8 cellular contexts compared by ENCODE assay signal in the genomic region with DNA sequence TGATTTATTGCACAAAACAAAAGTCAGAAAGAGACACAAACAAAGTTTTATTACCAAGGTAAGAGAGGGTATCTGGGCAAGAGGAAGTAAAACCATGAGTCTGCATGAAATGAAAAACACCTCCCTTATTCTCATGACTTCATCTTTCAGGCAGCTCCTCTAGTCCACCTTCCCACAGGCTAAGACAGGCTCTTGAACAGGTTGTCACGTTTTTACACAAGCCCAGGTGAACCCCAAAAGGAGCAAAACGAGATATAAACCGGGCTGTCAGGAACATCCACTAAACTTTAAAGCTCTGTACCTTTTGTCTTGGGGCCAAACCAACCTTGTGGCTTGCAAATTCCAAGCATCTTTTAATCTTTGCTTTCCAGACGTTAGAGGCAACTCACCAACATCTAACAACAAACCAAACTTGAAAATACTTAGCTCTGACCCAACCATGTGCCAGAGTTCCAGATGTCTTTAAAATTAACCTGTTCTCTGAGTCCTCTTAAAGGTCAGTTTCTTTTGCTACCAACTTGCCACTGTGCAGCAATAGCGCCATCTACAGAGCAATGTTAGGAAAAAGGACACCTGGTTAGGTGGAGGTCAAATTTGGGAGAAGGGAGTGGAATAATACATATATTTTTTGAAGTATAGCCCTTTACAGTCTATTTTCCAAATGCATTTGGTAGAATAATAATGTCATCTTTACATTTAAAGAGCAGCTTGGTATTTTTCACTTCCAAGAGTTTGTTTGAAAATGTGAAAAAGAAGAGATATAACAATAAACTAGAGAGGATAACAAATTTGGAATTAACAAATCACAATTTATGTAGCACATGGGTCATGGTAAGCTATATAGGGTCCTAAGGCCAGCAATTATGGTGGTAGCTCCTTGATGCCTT.
DNase-seq lines count a peak whose midpoint lies in the region; ATAC-seq and TF ChIP-seq lines count a peak whose summit lies in the region.

No MANE protein-coding gene starts in this region.

- 0 out of 2 replicates have a peak overlapping the region, but pooled peaks have one; percentile 53 for H2AFZ ChIP-seq in PC-9

- H3K27ac ChIP-seq in PC-9 (peak overlapping the region; percentile 15; the same call in 1 of the 2 replicates), adrenal gland (no peak overlapping the region), liver (ENCODE audit: low read depth in 1 of 2, low read length in 2 of 2) (no peak overlapping the region)

- peak; percentile 71 to 77 for TF ChIP-seq RAD21 in liver (IDR thresholded peaks at IDR 0.05)

- no peaks in the 10 kb centered on the region for H4K20me1 ChIP-seq in PC-9 (ENCODE audit: insufficient read depth)

- intact Hi-C loops in PC-9 (cut with micrococcal nuclease; ENCODE audit: unreplicated experiment), result loop anchor here (1.0 to 5.0 kb wide), 4 partner anchors 35 to 1150 kb away; no protein-coding TSS in a partner anchor
- intact Hi-C loops in adrenal gland (cut with DNase I), result no loop called here
- intact Hi-C loops in left ventricle myocardium superior (cut with micrococcal nuclease), result no loop called here

- peak overlapping the region; percentile 3; the same call in 1 of the 2 replicates for H3K4me2 ChIP-seq in PC-9

- H3K27me3 ChIP-seq in PC-9 (ENCODE audit: insufficient read depth, low read depth), result no peaks in the 10 kb centered on the region
- no peaks in the 10 kb centered on the region for H3K27me3 ChIP-seq in adrenal gland
- H3K27me3 ChIP-seq in liver (ENCODE audit: control insufficient read depth in 4 of 4, insufficient read depth in 4 of 4, low read length in 3 of 4), result no peaks in the 10 kb centered on the region

- 0 out of 2 replicates have a peak, but pooled peaks cover 1% of the 10 kb centered on the region for H3K9me2 ChIP-seq in PC-9 (ENCODE audit: insufficient read depth)

- H3K4me3 ChIP-seq in PC-9, result no peak overlapping the region
- H3K4me3 ChIP-seq in adrenal gland, result no peak overlapping the region
- no peak overlapping the region for H3K4me3 ChIP-seq in liver (ENCODE audit: low read depth in 1 of 3, low read length in 3 of 3)

- POLR2A ChIA-PET in PC-9 (lab: Charles Lee; ENCODE audit: unreplicated experiment), result interaction anchor here (0.7 kb wide), 1 partner anchor 136 kb away, joined by 4 read pairs; no protein-coding TSS in a partner anchor

- no peaks in the 10 kb centered on the region; the same call in 1 of the 2 replicates for H3F3A ChIP-seq in PC-9 (ENCODE audit: insufficient read depth, low read depth)

- no peak overlapping the region for H3K9ac ChIP-seq in liver (ENCODE audit: low read depth in 1 of 2, low read length in 2 of 2)

- 15 to 28% (median 23%) methylated on average over 5 of the region's 5 CpGs for WGBS in adrenal gland, 4 donors
- WGBS in liver, result 17% methylated on average over 5 of the region's 5 CpGs

- H3K79me2 ChIP-seq in PC-9 (ENCODE audit: low read depth), result no peaks in the 10 kb centered on the region

- peak; percentile 92 for TF ChIP-seq CTCF in PC-9 (conservative IDR thresholded peaks at IDR 0.05)
- TF ChIP-seq CTCF in adrenal gland (IDR thresholded peaks at IDR 0.05), result peak; percentile 26 to 57 (median 44)
- peak; percentile 45 for TF ChIP-seq CTCF in liver (IDR thresholded peaks at IDR 0.05; ENCODE audit: low read depth, low read length, missing input control)

- peak; percentile 94 for ATAC-seq in GM19438 (IDR thresholded peaks at IDR 0.05; ENCODE audit: low read depth, unreplicated experiment)
- peak; percentile 91 for ATAC-seq in HG03354 (IDR thresholded peaks at IDR 0.05; ENCODE audit: poor library complexity, severe bottlenecking, unreplicated experiment)
- ATAC-seq in left ventricle myocardium superior, result no peak

- no TSS peak for BruUV-seq in PC-9 (replicated peaks; lab: Mats Ljungman, UMichigan)

- H3K9me3 ChIP-seq in PC-9 (ENCODE audit: insufficient read depth, low read depth) (no peaks in the 10 kb centered on the region), adrenal gland (replicated peaks in 1 of 3) (no peaks in the 10 kb centered on the region), liver (ENCODE audit: control insufficient read depth in 4 of 4, low read length in 3 of 4) (no peaks in the 10 kb centered on the region)

- CTCF ChIA-PET in PC-9 (lab: Charles Lee), result interaction anchor here (0.5 to 2.1 kb wide), 6 partner anchors 9 to 429 kb away, joined by 3 to 8 read pairs (median 4); a partner anchor contains a TSS

- H3K4me1 ChIP-seq in PC-9 (replicated peaks; ENCODE audit: insufficient read depth), result peaks cover 14% of the 10 kb centered on the region; the same call in 1 of the 2 replicates
- H3K4me1 ChIP-seq in adrenal gland (replicated peaks in 1 of 2), result no peaks in the 10 kb centered on the region
- peaks cover 0 to 3% (median 1%) of the 10 kb centered on the region in 4 donors for H3K4me1 ChIP-seq in liver (ENCODE audit: control insufficient read depth in 4 of 4, insufficient read depth in 4 of 4, low read length in 3 of 4)

- peak; percentile 44 for DNase-seq in EL
- peak in 1 of 2 experiments; percentile 31 for DNase-seq in PC-9
- DNase-seq in adrenal gland, result peak in 4 of 7 donors; percentile 18 to 33 (median 20)
- DNase-seq in C1 segment of cervical spinal cord (lab: John Stamatoyannopoulos, UW), result no peak
- no peak for DNase-seq in left ventricle myocardium superior

- TF ChIP-seq POLR2A in adrenal gland (IDR thresholded peaks at IDR 0.05), result no peak

- no peaks in the 10 kb centered on the region for H3K36me3 ChIP-seq in PC-9 (ENCODE audit: low read depth)
- no peaks in the 10 kb centered on the region for H3K36me3 ChIP-seq in adrenal gland (replicated peaks in 1 of 2)
- no peaks in the 10 kb centered on the region for H3K36me3 ChIP-seq in liver (ENCODE audit: control insufficient read depth in 4 of 4, insufficient read depth in 3 of 4, low read depth in 1 of 4, low read length in 3 of 4)

TF ChIP-seq in liver, 16 proteins besides CTCF, POLR2A, EP300 and RAD21:
- TF ChIP-seq EGR1 (IDR thresholded peaks at IDR 0.05; ENCODE audit: low read depth in 2 of 2), result no peak
- TF ChIP-seq FOXA1 (IDR thresholded peaks at IDR 0.05), result no peak
- TF ChIP-seq, protein P1, sequence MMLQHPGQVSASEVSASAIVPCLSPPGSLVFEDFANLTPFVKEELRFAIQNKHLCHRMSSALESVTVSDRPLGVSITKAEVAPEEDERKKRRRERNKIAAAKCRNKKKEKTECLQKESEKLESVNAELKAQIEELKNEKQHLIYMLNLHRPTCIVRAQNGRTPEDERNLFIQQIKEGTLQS (IDR thresholded peaks at IDR 0.05), result no peak
- TF ChIP-seq FOXA2 (IDR thresholded peaks at IDR 0.05), result no peak
- TF ChIP-seq, protein P2, sequence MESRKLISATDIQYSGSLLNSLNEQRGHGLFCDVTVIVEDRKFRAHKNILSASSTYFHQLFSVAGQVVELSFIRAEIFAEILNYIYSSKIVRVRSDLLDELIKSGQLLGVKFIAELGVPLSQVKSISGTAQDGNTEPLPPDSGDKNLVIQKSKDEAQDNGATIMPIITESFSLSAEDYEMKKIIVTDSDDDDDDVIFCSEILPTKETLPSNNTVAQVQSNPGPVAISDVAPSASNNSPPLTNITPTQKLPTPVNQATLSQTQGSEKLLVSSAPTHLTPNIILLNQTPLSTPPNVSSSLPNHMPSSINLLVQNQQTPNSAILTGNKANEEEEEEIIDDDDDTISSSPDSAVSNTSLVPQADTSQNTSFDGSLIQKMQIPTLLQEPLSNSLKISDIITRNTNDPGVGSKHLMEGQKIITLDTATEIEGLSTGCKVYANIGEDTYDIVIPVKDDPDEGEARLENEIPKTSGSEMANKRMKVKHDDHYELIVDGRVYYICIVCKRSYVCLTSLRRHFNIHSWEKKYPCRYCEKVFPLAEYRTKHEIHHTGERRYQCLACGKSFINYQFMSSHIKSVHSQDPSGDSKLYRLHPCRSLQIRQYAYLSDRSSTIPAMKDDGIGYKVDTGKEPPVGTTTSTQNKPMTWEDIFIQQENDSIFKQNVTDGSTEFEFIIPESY (IDR thresholded peaks at IDR 0.05), result no peak
- TF ChIP-seq, protein P3, sequence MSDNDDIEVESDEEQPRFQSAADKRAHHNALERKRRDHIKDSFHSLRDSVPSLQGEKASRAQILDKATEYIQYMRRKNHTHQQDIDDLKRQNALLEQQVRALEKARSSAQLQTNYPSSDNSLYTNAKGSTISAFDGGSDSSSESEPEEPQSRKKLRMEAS (IDR thresholded peaks at IDR 0.05), result no peak
- no peak for TF ChIP-seq YY1 (IDR thresholded peaks at IDR 0.05)
- TF ChIP-seq, protein P4, sequence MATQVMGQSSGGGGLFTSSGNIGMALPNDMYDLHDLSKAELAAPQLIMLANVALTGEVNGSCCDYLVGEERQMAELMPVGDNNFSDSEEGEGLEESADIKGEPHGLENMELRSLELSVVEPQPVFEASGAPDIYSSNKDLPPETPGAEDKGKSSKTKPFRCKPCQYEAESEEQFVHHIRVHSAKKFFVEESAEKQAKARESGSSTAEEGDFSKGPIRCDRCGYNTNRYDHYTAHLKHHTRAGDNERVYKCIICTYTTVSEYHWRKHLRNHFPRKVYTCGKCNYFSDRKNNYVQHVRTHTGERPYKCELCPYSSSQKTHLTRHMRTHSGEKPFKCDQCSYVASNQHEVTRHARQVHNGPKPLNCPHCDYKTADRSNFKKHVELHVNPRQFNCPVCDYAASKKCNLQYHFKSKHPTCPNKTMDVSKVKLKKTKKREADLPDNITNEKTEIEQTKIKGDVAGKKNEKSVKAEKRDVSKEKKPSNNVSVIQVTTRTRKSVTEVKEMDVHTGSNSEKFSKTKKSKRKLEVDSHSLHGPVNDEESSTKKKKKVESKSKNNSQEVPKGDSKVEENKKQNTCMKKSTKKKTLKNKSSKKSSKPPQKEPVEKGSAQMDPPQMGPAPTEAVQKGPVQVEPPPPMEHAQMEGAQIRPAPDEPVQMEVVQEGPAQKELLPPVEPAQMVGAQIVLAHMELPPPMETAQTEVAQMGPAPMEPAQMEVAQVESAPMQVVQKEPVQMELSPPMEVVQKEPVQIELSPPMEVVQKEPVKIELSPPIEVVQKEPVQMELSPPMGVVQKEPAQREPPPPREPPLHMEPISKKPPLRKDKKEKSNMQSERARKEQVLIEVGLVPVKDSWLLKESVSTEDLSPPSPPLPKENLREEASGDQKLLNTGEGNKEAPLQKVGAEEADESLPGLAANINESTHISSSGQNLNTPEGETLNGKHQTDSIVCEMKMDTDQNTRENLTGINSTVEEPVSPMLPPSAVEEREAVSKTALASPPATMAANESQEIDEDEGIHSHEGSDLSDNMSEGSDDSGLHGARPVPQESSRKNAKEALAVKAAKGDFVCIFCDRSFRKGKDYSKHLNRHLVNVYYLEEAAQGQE (IDR thresholded peaks at IDR 0.05), result no peak
- no peak for TF ChIP-seq JUND (IDR thresholded peaks at IDR 0.05)
- no peak for TF ChIP-seq HNF4A (conservative IDR thresholded peaks at IDR 0.05)
- no peak for TF ChIP-seq NR2F2 (IDR thresholded peaks at IDR 0.05)
- TF ChIP-seq HNF4G (IDR thresholded peaks at IDR 0.05), result no peak
- TF ChIP-seq TAF1 (conservative IDR thresholded peaks at IDR 0.05), result no peak
- TF ChIP-seq RXRA (IDR thresholded peaks at IDR 0.05), result no peak
- TF ChIP-seq SP1 (IDR thresholded peaks at IDR 0.05), result no peak
- no peak for TF ChIP-seq GABPA (IDR thresholded peaks at IDR 0.05 in 1 of 2, conservative IDR thresholded peaks at IDR 0.05 in 1 of 2)

Comparison
In these comparisons a context has a peak if more than half of its experiments do, and no peak if none do; other contexts are left out.
1. DNase-seq: peak in EL (single experiment) and adrenal gland (4 of 7); none in C1 segment of cervical spinal cord (0 of 14) and left ventricle myocardium superior (single experiment).
2. Peak in every context shown above with its lines, with median percentiles within 50 percentile points of each other: CTCF ChIP-seq.